Comparison of ENCODE assay signal across 17 cellular contexts in genomic region chr7:158956805-158957506, GRCh38.
A peak's percentile ranks its signal among the peaks of the same experiment; 100 is the strongest.
DNase-seq lines count a peak whose midpoint lies in the region; ATAC-seq, FAIRE-seq and TF ChIP-seq lines count a peak whose summit lies in the region.
"Had no signal": no experiment of that assay in that cellular context is flagged by ENCODE, and none has a peak within 500 bp of the region (broad histone marks: within the 10 kb centered on the region; RNA-seq: fewer than 3 reads in every experiment).

No MANE protein-coding gene starts in this region.

- no peak for ATAC-seq in activated naive CD4-positive, alpha-beta T cell treated with anti-CD3 and anti-CD28 coated beads, Interleukin-2, amount 50 U/mL, for 72 hours
- no peak for ATAC-seq in body of pancreas

- CTCF ChIA-PET in Caco-2 (lab: Charles Lee) = interaction anchor here (0.5 to 1.0 kb wide), 2 partner anchors 20 to 229 kb away, joined by 3 to 5 read pairs; no protein-coding TSS in a partner anchor
- CTCF ChIA-PET in PC-9 (lab: Charles Lee) = no interaction called here

- no peaks in the 10 kb centered on the region for H3K9me2 ChIP-seq in PC-9 (ENCODE audit: insufficient read depth)

- H2AFZ ChIP-seq in PC-9 (no peak overlapping the region), keratinocyte (ENCODE audit: control insufficient read depth, low read length) (no peak overlapping the region), parathyroid adenoma (peak overlapping the region; percentile 61)

- peak overlapping the region; percentile 33 for H3K4me3 ChIP-seq in Caco-2 (ENCODE audit: low read depth, low read length)
- H3K4me3 ChIP-seq in PC-9 = no peak overlapping the region
- no peak overlapping the region for H3K4me3 ChIP-seq in keratinocyte (ENCODE audit: control insufficient read depth in 2 of 3, extremely low read depth in 1 of 3, insufficient read depth in 2 of 3, low read depth in 1 of 3, low read length in 3 of 3)
- no peak overlapping the region for H3K4me3 ChIP-seq in parathyroid adenoma (ENCODE audit: low read depth, low read length)
- H3K4me3 ChIP-seq in mesendoderm (ENCODE audit: low read length) = no peak overlapping the region
- no peak overlapping the region for H3K4me3 ChIP-seq in body of pancreas

- DNase-seq in Caco-2 = no peak
- no peak for DNase-seq in PC-9
- no peak for DNase-seq in keratinocyte (ENCODE audit: low read depth, low spot score)
- DNase-seq in mesendoderm = no peak
- no peak for DNase-seq in activated naive CD4-positive, alpha-beta T cell treated with anti-CD3 and anti-CD28 coated beads, Interleukin-2, amount 50 U/mL, for 72 hours (ENCODE audit: low spot score in 2 of 2)
- no peak for DNase-seq in dermis blood vessel endothelial cell
- no peak for DNase-seq in body of pancreas
- DNase-seq: activated CD4-positive, alpha-beta T cell treated with anti-CD3 and anti-CD28 coated beads, Interleukin-2, amount 50 U/mL, for 4 hours; activated T-cell treated with anti-CD3 and anti-CD28 coated beads for 4 hours; DMS 273 treated with DMSO at 0.1 percent for 48 hours; effector memory CD4-positive, alpha-beta T cell; Kasumi-1; NCI-H2081 treated with DMSO at 0.1 percent for 48 hours had no signal

- POLR2A ChIA-PET in Caco-2 (lab: Charles Lee) (no interaction called here), PC-9 (lab: Charles Lee; ENCODE audit: unreplicated experiment) (no interaction called here)

- H3K4me3 Mint-ChIP-seq in Caco-2 (ENCODE audit: unreplicated experiment) = peak overlapping the region; percentile 89

- H4K5ac ChIP-seq in mesendoderm (ENCODE audit: low read length) = no peak overlapping the region

- no CpG with 5 or more reads among the region's 18 CpGs for WGBS in mesendoderm (ENCODE audit: extremely low coverage, insufficient coverage, low lambda C conversion rate)
- WGBS in body of pancreas, 2 donors = 89 to 91% methylated on average over 18 of the region's 18 CpGs

- H2BK15ac ChIP-seq in mesendoderm (replicated peaks; ENCODE audit: low read depth) = no peak overlapping the region

- no TSS peak for BruUV-seq in Caco-2 (replicated peaks; lab: Mats Ljungman, UMichigan)
- no TSS peak for BruUV-seq in PC-9 (replicated peaks; lab: Mats Ljungman, UMichigan)

- H3K27me3 Mint-ChIP-seq in Caco-2 (ENCODE audit: insufficient read depth, unreplicated experiment) = peaks cover 3% of the 10 kb centered on the region

- H2BK120ac ChIP-seq in mesendoderm (ENCODE audit: low read depth, low read length) = no peak overlapping the region

- TF ChIP-seq CTCF in Caco-2 (IDR thresholded peaks at IDR 0.05; ENCODE audit: insufficient read depth in 1 of 2, low read depth in 1 of 2, low read length in 1 of 2, severe bottlenecking in 1 of 2, unreplicated experiment in 1 of 2) (no peak), PC-9 (conservative IDR thresholded peaks at IDR 0.05) (no peak), keratinocyte (optimal IDR thresholded peaks at IDR 0.05 in 1 of 3, IDR thresholded peaks at IDR 0.05 in 1 of 3, conservative IDR thresholded peaks at IDR 0.05 in 1 of 3; ENCODE audit: extremely low read depth in 1 of 3, insufficient read depth in 2 of 3, low read length in 3 of 3) (no peak), parathyroid adenoma (IDR thresholded peaks at IDR 0.05) (no peak), body of pancreas (IDR thresholded peaks at IDR 0.05) (no peak)

- no peaks in the 10 kb centered on the region for H3K36me3 Mint-ChIP-seq in Caco-2 (ENCODE audit: insufficient read depth, unreplicated experiment)
- no peaks in the 10 kb centered on the region for H3K36me3 Mint-ChIP-seq in activated naive CD4-positive, alpha-beta T cell treated with anti-CD3 and anti-CD28 coated beads, Interleukin-2, amount 50 U/mL, for 72 hours

- no peak overlapping the region for H2BK5ac ChIP-seq in mesendoderm (ENCODE audit: low read length)

- H3F3A ChIP-seq in PC-9 (ENCODE audit: insufficient read depth, low read depth) = no peaks in the 10 kb centered on the region; the same call in 1 of the 2 replicates

- H3K9me3 ChIP-seq in Caco-2 (no peaks in the 10 kb centered on the region), PC-9 (ENCODE audit: insufficient read depth, low read depth) (no peaks in the 10 kb centered on the region), keratinocyte (ENCODE audit: control insufficient read depth, low read depth, low read length) (no peaks in the 10 kb centered on the region), parathyroid adenoma (ENCODE audit: control insufficient read depth, low read length) (no peaks in the 10 kb centered on the region), body of pancreas (no peaks in the 10 kb centered on the region)

- H3K56ac ChIP-seq in mesendoderm (ENCODE audit: low read length) = no peak overlapping the region

- peaks cover 17% of the 10 kb centered on the region for H3K9me3 Mint-ChIP-seq in Caco-2 (ENCODE audit: unreplicated experiment)
- no peaks in the 10 kb centered on the region for H3K9me3 Mint-ChIP-seq in activated naive CD4-positive, alpha-beta T cell treated with anti-CD3 and anti-CD28 coated beads, Interleukin-2, amount 50 U/mL, for 72 hours

- H3K36me3 ChIP-seq in Caco-2 (ENCODE audit: control insufficient read depth, insufficient read depth, low read length) = no peaks in the 10 kb centered on the region
- no peaks in the 10 kb centered on the region for H3K36me3 ChIP-seq in PC-9 (ENCODE audit: low read depth)
- H3K36me3 ChIP-seq in keratinocyte (ENCODE audit: control insufficient read depth in 2 of 2, extremely low read depth in 1 of 2, insufficient read depth in 2 of 2, low read length in 2 of 2) = no peaks in the 10 kb centered on the region
- no peaks in the 10 kb centered on the region for H3K36me3 ChIP-seq in parathyroid adenoma (ENCODE audit: control insufficient read depth, insufficient read depth, low read length)
- H3K36me3 ChIP-seq in mesendoderm (ENCODE audit: control insufficient read depth, insufficient read depth, low read length) = no peaks in the 10 kb centered on the region
- H3K36me3 ChIP-seq in body of pancreas (replicated peaks in 1 of 2; ENCODE audit: insufficient read depth in 1 of 2, low read depth in 2 of 2) = no peaks in the 10 kb centered on the region
- H3K36me3 ChIP-seq: esophagus squamous epithelium had no signal

- H3K9ac ChIP-seq in keratinocyte (ENCODE audit: control insufficient read depth, extremely low read depth, insufficient read depth, low read length) = no peak overlapping the region
- H3K9ac ChIP-seq in parathyroid adenoma = no peak overlapping the region
- no peak overlapping the region for H3K9ac ChIP-seq in mesendoderm (ENCODE audit: low read length)

- no peak for TF ChIP-seq POLR2A in body of pancreas (IDR thresholded peaks at IDR 0.05)

- H3K27ac ChIP-seq in PC-9 (no peak overlapping the region), keratinocyte (ENCODE audit: control insufficient read depth, insufficient read depth, low read length) (no peak overlapping the region), parathyroid adenoma (no peak overlapping the region), mesendoderm (ENCODE audit: low read depth, low read length) (no peak overlapping the region), body of pancreas (no peak overlapping the region)

- no peak overlapping the region for H4K8ac ChIP-seq in mesendoderm (ENCODE audit: low read depth, low read length)

- H3K18ac ChIP-seq in mesendoderm (ENCODE audit: low read length) = no peak overlapping the region

- H2AK5ac ChIP-seq in mesendoderm (ENCODE audit: low read length) = no peak overlapping the region

- no peaks in the 10 kb centered on the region for H3K9me1 ChIP-seq in keratinocyte (ENCODE audit: control insufficient read depth, extremely low read depth, insufficient read depth, low read length)

- H3K27ac Mint-ChIP-seq in Caco-2 (ENCODE audit: unreplicated experiment) = no peak overlapping the region
- no peak overlapping the region for H3K27ac Mint-ChIP-seq in activated naive CD4-positive, alpha-beta T cell treated with anti-CD3 and anti-CD28 coated beads, Interleukin-2, amount 50 U/mL, for 72 hours

- H3K4me2 ChIP-seq in PC-9 (peak overlapping the region; percentile 64; the same call in 1 of the 2 replicates), keratinocyte (ENCODE audit: control insufficient read depth, extremely low read depth, insufficient read depth, low read depth, low read length) (peak overlapping the region; percentile 87), parathyroid adenoma (ENCODE audit: low read length) (no peak overlapping the region), mesendoderm (ENCODE audit: low read length) (no peak overlapping the region)

- dilution Hi-C loops in keratinocyte (cut with MboI; ENCODE audit: extremely low pct_ligation_motif_present, low sequenced_read_pairs) = no loop called here

- no peak overlapping the region for H3K23ac ChIP-seq in mesendoderm (ENCODE audit: low read length)

- no peak for FAIRE-seq in keratinocyte (lab: Jason Lieb, UNC)
- FAIRE-seq: G401.6, urothelium cell line had no signal

- peaks cover 12% of the 10 kb centered on the region for H3K4me1 Mint-ChIP-seq in Caco-2 (ENCODE audit: low read depth, unreplicated experiment)

- no peaks in the 10 kb centered on the region for H3K79me1 ChIP-seq in mesendoderm (ENCODE audit: low read length)

- intact Hi-C loops in Caco-2 (cut with micrococcal nuclease; ENCODE audit: unreplicated experiment) = no loop called here
- intact Hi-C loops in PC-9 (cut with micrococcal nuclease; ENCODE audit: unreplicated experiment) = no loop called here
- intact Hi-C loops in body of pancreas (cut with DNase I) = no loop called here

- H3K79me2 ChIP-seq in PC-9 (ENCODE audit: low read depth) (no peaks in the 10 kb centered on the region), keratinocyte (ENCODE audit: control insufficient read depth, insufficient read depth, low read length) (no peaks in the 10 kb centered on the region), parathyroid adenoma (no peaks in the 10 kb centered on the region), mesendoderm (ENCODE audit: control insufficient read depth, insufficient read depth, low read length) (no peaks in the 10 kb centered on the region)

- H3K27me3 ChIP-seq in Caco-2 (replicated peaks; ENCODE audit: control insufficient read depth, insufficient read depth, low read length) (no peaks in the 10 kb centered on the region), PC-9 (ENCODE audit: insufficient read depth, low read depth) (0 out of 2 replicates have a peak, but pooled peaks cover 11% of the 10 kb centered on the region), keratinocyte (ENCODE audit: control insufficient read depth, extremely low read depth, insufficient read depth, low read length) (peaks cover 23% of the 10 kb centered on the region), parathyroid adenoma (ENCODE audit: control insufficient read depth, insufficient read depth, low read length) (no peaks in the 10 kb centered on the region), mesendoderm (ENCODE audit: insufficient read depth, low read length, poor library complexity) (no peaks in the 10 kb centered on the region), body of pancreas (no peaks in the 10 kb centered on the region)

- peaks cover 4% of the 10 kb centered on the region; the same call in 1 of the 2 replicates for H3K4me1 ChIP-seq in Caco-2
- no peaks in the 10 kb centered on the region for H3K4me1 ChIP-seq in PC-9 (replicated peaks; ENCODE audit: insufficient read depth)
- H3K4me1 ChIP-seq in keratinocyte (ENCODE audit: control insufficient read depth, extremely low read depth, insufficient read depth, low read length) = peaks cover 11% of the 10 kb centered on the region
- no peaks in the 10 kb centered on the region for H3K4me1 ChIP-seq in parathyroid adenoma
- no peaks in the 10 kb centered on the region for H3K4me1 ChIP-seq in mesendoderm (ENCODE audit: control insufficient read depth, low read depth, low read length)
- no peaks in the 10 kb centered on the region for H3K4me1 ChIP-seq in body of pancreas

- H4K20me1 ChIP-seq in PC-9 (ENCODE audit: insufficient read depth) = no peaks in the 10 kb centered on the region
- H4K20me1 ChIP-seq in keratinocyte (ENCODE audit: control insufficient read depth, extremely low read depth, insufficient read depth, low read length) = no peaks in the 10 kb centered on the region

- no peak overlapping the region for H3K4ac ChIP-seq in mesendoderm (ENCODE audit: low read depth, low read length)

Comparison
In these comparisons a context has a peak if more than half of its experiments do, and no peak if none do; other contexts are left out.
1. H3K4me2 ChIP-seq: peak in PC-9 (single experiment) and keratinocyte (single experiment); none in parathyroid adenoma (single experiment) and mesendoderm (single experiment).